ENCODE assay signal across 28 cellular contexts in the genomic region with DNA sequence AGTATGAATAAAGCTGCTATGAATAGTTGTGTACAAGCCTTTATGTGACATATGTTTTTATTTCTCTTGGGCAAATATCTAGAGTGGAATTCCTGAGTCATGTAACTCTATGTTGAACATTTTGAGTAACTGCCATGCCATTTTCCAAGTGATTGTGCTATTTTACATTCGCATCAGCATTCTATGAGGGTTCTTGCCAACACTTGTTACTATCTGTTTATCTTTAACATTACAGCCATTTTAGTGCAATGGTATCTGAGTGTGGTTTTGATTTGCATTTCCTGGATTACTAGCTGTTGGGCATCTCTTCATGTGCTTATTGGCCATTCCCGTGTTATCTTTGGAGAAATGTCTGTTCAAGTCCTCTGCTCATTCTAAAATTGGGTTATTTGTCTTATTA. TPM values are rescaled to one million over a fixed set of nuclear protein-coding genes. Genes with fewer than 3 reads are reported as not detected.
"Had no signal": no experiment of that assay in that cellular context is flagged by ENCODE, and none has a peak within 500 bp of the region (broad histone marks: within the 10 kb centered on the region; RNA-seq: fewer than 3 reads in every experiment).

No MANE protein-coding gene starts in this region.

- H2AFZ ChIP-seq: neural progenitor cell, parathyroid adenoma had no signal

- H3K4me2 ChIP-seq: neural progenitor cell, smooth muscle cell had no signal

- H3K36me3 ChIP-seq: neural progenitor cell, ovary, spleen, stomach, thoracic aorta, thyroid gland, tibial nerve, upper lobe of right lung, uterus had no signal

- H3K9ac ChIP-seq: neural progenitor cell, parathyroid adenoma had no signal

- H3K4me3 ChIP-seq: neural progenitor cell, ovary, psoas muscle, skin epidermis, smooth muscle cell, spleen, stomach, thoracic aorta, thyroid gland, tibial nerve, upper lobe of right lung, uterus had no signal

- H3K4me1 ChIP-seq: neural progenitor cell, psoas muscle, spleen, stomach, thyroid gland, tibial nerve, upper lobe of right lung, uterus had no signal

- H3K27me3 ChIP-seq: neural progenitor cell, ovary, thyroid gland, uterus had no signal

- H3K27ac ChIP-seq: neural progenitor cell, ovary, parathyroid adenoma, psoas muscle, skin epidermis, spleen, stomach, thoracic aorta, thyroid gland, tibial nerve, upper lobe of right lung, uterus had no signal

- H3K9me3 ChIP-seq: ovary, psoas muscle, thoracic aorta, thyroid gland, tibial nerve, upper lobe of right lung, uterus had no signal

- DNase-seq: naive thymus-derived CD4-positive, alpha-beta T cell; natural killer cell; occipital lobe; ovary; psoas muscle; spleen; stimulated activated CD4-positive, alpha-beta T cell treated with anti-CD3 and anti-CD28 coated beads, Interleukin-12 subunit alpha, Interleukin-12 subunit beta, amount 100 ng/mL, for 4 hours; stimulated activated CD4-positive, alpha-beta T cell treated with anti-CD3 and anti-CD28 coated beads, Interleukin-1b, Interleukin-23, amount 100 ng/mL, for 48 hours; stimulated activated CD4-positive, alpha-beta T cell treated with anti-CD3 and anti-CD28 coated beads, Interleukin-4, amount 100 ng/mL, for 1 hour; stimulated activated CD4-positive, alpha-beta T cell treated with anti-CD3 and anti-CD28 coated beads, Interleukin-4, amount 100 ng/mL, for 4 hours; stimulated activated CD8-positive, alpha-beta memory T cell treated with anti-CD3 and anti-CD28 coated beads, Interleukin-4, amount 100 ng/mL, for 48 hours; stimulated activated naive CD4-positive, alpha-beta T cell treated with Interleukin-2 at 50 U/mL for 16 hours; stomach; thyroid gland; trophoblast cell; upper lobe of right lung; uterus had no signal

- ATAC-seq: naive thymus-derived CD4-positive, alpha-beta T cell; natural killer cell; psoas muscle; right cardiac atrium; sciatic nerve; stimulated activated memory B cell treated with anti-CD40 and anti-IgM and Interleukin-4, amounts not matched to agents 10 μg/mL and 1 μg/mL and 100 μg/mL, for 72 hours; upper lobe of right lung had no signal

RNA-seq across cellular contexts. Expression of gene MYT1, which starts 19.1 kb away (rescaled TPM):
- total RNA-seq: naive thymus-derived CD4-positive, alpha-beta T cell; natural killer cell; osteoblast; psoas muscle; sciatic nerve; subcutaneous adipose tissue; thoracic aorta; tibial nerve had no signal
- polyA plus RNA-seq: naive thymus-derived CD4-positive, alpha-beta T cell; smooth muscle cell had no signal
